27 cellular contexts compared by ENCODE assay signal in genomic region chr12:15472036-15472435, GRCh38.
DNase-seq lines count a peak whose midpoint lies in the region; ATAC-seq lines count a peak whose summit lies in the region.
"Had no signal": no experiment of that assay in that cellular context is flagged by ENCODE, and none has a peak within 500 bp of the region (broad histone marks: within the 10 kb centered on the region; RNA-seq: fewer than 3 reads in every experiment).

No MANE protein-coding gene starts in this region.

- H3K9me3 Mint-ChIP-seq in activated CD8-positive, alpha-beta T cell treated with anti-CD3 and anti-CD28 coated beads, Interleukin-2, amount 10 ng/mL, durations not matched to agents 7 days and 5 days (ENCODE audit: insufficient read depth) = no peaks in the 10 kb centered on the region
- H3K9me3 Mint-ChIP-seq: activated CD4-positive, alpha-beta T cell treated with anti-CD3 and anti-CD28 coated beads, Interleukin-2, amount 10 ng/mL, durations not matched to agents 7 days and 5 days; activated T-cell treated with anti-CD3 and anti-CD28 coated beads, Interleukin-2, amount 50 U/mL, for 24 hours; central memory CD8-positive, alpha-beta T cell; endodermal cell; memory B cell; WTC11 had no signal

- intact Hi-C loops in head of caudate nucleus (cut with DNase I) = no loop called here

- CTCF ChIA-PET in activated CD8-positive, alpha-beta T cell treated with anti-CD3 and anti-CD28 coated beads, Interleukin-2, amount 10 ng/mL, durations not matched to agents 7 days and 5 days (lab: Charles Lee) = no interaction called here

- peak; percentile 36 for DNase-seq in DMS53 (lab: John Stamatoyannopoulos, UW)
- DNase-seq in DMS53 treated with DMSO at 0.1 percent for 48 hours (lab: John Stamatoyannopoulos, UW; ENCODE audit: unreplicated experiment) = no peak
- peak; percentile 22 for DNase-seq in SW480 (ENCODE audit: low spot score)
- DNase-seq in head of caudate nucleus = peak in 29 of 42 donors; percentile 16 to 72 (median 37)
- DNase-seq in putamen (ENCODE audit: low spot score) = peak; percentile 15
- DNase-seq in SKM-1 treated with dmso at 0.1 percent for 144 hours (lab: John Stamatoyannopoulos, UW; ENCODE audit: unreplicated experiment) = no peak
- DNase-seq in activated CD8-positive, alpha-beta T cell treated with anti-CD3 and anti-CD28 coated beads, Interleukin-2, amount 10 ng/mL, durations not matched to agents 7 days and 5 days = no peak
- DNase-seq: 8988T; activated CD4-positive, alpha-beta T cell treated with anti-CD3 and anti-CD28 coated beads, Interleukin-2, amount 10 ng/mL, durations not matched to agents 7 days and 5 days; activated gamma-delta T cell treated with Interleukin-2 at 50 U/mL for 16 hours; activated T-cell treated with anti-CD3 and anti-CD28 coated beads, Interleukin-2, amount 50 U/mL, for 24 hours; EL; endodermal cell; gastrocnemius medialis; Kasumi-1; NCI-H1417 treated with DMSO at 0.1 percent for 48 hours; NCI-H2081; NCI-H226; NCI-H526 treated with DMSO at 0.1 percent for 48 hours; ovary; retina; stimulated activated naive CD4-positive, alpha-beta T cell treated with Interleukin-2 at 50 U/mL for 16 hours; T-helper 1 cell had no signal

- POLR2A ChIA-PET in activated CD8-positive, alpha-beta T cell treated with anti-CD3 and anti-CD28 coated beads, Interleukin-2, amount 10 ng/mL, durations not matched to agents 7 days and 5 days (lab: Charles Lee) = no interaction called here

- H3K27ac Mint-ChIP-seq in activated CD8-positive, alpha-beta T cell treated with anti-CD3 and anti-CD28 coated beads, Interleukin-2, amount 10 ng/mL, durations not matched to agents 7 days and 5 days = no peak overlapping the region
- H3K27ac Mint-ChIP-seq: activated CD4-positive, alpha-beta T cell treated with anti-CD3 and anti-CD28 coated beads, Interleukin-2, amount 10 ng/mL, durations not matched to agents 7 days and 5 days; activated T-cell treated with anti-CD3 and anti-CD28 coated beads, Interleukin-2, amount 50 U/mL, for 24 hours; endodermal cell; memory B cell; WTC11 had no signal

- no peaks in the 10 kb centered on the region for H3K4me1 Mint-ChIP-seq in activated CD8-positive, alpha-beta T cell treated with anti-CD3 and anti-CD28 coated beads, Interleukin-2, amount 10 ng/mL, durations not matched to agents 7 days and 5 days (ENCODE audit: low read depth)
- H3K4me1 Mint-ChIP-seq: activated CD4-positive, alpha-beta T cell treated with anti-CD3 and anti-CD28 coated beads, Interleukin-2, amount 10 ng/mL, durations not matched to agents 7 days and 5 days; central memory CD8-positive, alpha-beta T cell; endodermal cell; memory B cell had no signal

- no peak overlapping the region for H3K4me3 Mint-ChIP-seq in activated CD8-positive, alpha-beta T cell treated with anti-CD3 and anti-CD28 coated beads, Interleukin-2, amount 10 ng/mL, durations not matched to agents 7 days and 5 days
- H3K4me3 Mint-ChIP-seq: activated CD4-positive, alpha-beta T cell treated with anti-CD3 and anti-CD28 coated beads, Interleukin-2, amount 10 ng/mL, durations not matched to agents 7 days and 5 days; activated T-cell treated with anti-CD3 and anti-CD28 coated beads, Interleukin-2, amount 50 U/mL, for 24 hours; central memory CD8-positive, alpha-beta T cell; endodermal cell; memory B cell; WTC11 had no signal

- peaks cover 8% of the 10 kb centered on the region for H3K27me3 Mint-ChIP-seq in activated CD8-positive, alpha-beta T cell treated with anti-CD3 and anti-CD28 coated beads, Interleukin-2, amount 10 ng/mL, durations not matched to agents 7 days and 5 days (ENCODE audit: low read depth)

- no peak for ATAC-seq in HG02938 (IDR thresholded peaks at IDR 0.05; ENCODE audit: unreplicated experiment)
- ATAC-seq in activated CD8-positive, alpha-beta T cell treated with anti-CD3 and anti-CD28 coated beads, Interleukin-2, amount 10 ng/mL, durations not matched to agents 7 days and 5 days = no peak
- ATAC-seq: gastrocnemius medialis, WTC11 had no signal

- H3K36me3 Mint-ChIP-seq in activated CD8-positive, alpha-beta T cell treated with anti-CD3 and anti-CD28 coated beads, Interleukin-2, amount 10 ng/mL, durations not matched to agents 7 days and 5 days (ENCODE audit: low read depth) = no peaks in the 10 kb centered on the region
- H3K36me3 Mint-ChIP-seq: memory B cell, WTC11 had no signal

Comparison
In these comparisons a context has a peak if more than half of its experiments do, and no peak if none do; other contexts are left out.
1. DNase-seq: peak in DMS53 (single experiment), SW480 (single experiment), head of caudate nucleus (29 of 42) and putamen (single experiment); none in DMS53 treated with DMSO at 0.1 percent for 48 hours (single experiment), SKM-1 treated with dmso at 0.1 percent for 144 hours (single experiment) and activated CD8-positive, alpha-beta T cell treated with anti-CD3 and anti-CD28 coated beads, Interleukin-2, amount 10 ng/mL, durations not matched to agents 7 days and 5 days (single experiment).